Comparison of ENCODE assay signal across 1 cellular context in genomic region chr2:101519173-101519492, GRCh38.
TF ChIP-seq lines count a peak whose summit lies in the region.

No MANE protein-coding gene starts in this region.

TF ChIP-seq in endothelial cell of umbilical vein, 7 proteins besides CTCF, POLR2A, EP300 and RAD21 (continued from another document):
- TF ChIP-seq MAX (IDR thresholded peaks at IDR 0.05; ENCODE audit: insufficient read depth, insufficient read length) (no peak), MYC (IDR thresholded peaks at IDR 0.05; ENCODE audit: low read depth, low read length) (no peak)
